ENCODE assay signal across 24 cellular contexts in genomic region chr3:183131735-183132134, GRCh38. TPM values are rescaled to one million over a fixed set of nuclear protein-coding genes. Genes with fewer than 3 reads are reported as not detected.
DNase-seq lines count a peak whose midpoint lies in the region; ATAC-seq and TF ChIP-seq lines count a peak whose summit lies in the region.
"Had no signal": no experiment of that assay in that cellular context is flagged by ENCODE, and none has a peak within 500 bp of the region (broad histone marks: within the 10 kb centered on the region; RNA-seq: fewer than 3 reads in every experiment).

No MANE protein-coding gene starts in this region.

- ATAC-seq in activated CD4-positive, alpha-beta T cell treated with anti-CD3 and anti-CD28 coated beads for 36 hours, result no peak
- ATAC-seq: activated naive CD4-positive, alpha-beta T cell treated with anti-CD3 and anti-CD28 coated beads, Interleukin-2, amount 50 U/mL, for 72 hours; natural killer cell treated with Interleukin-12 subunit alpha and Interleukin-12 subunit beta and Interleukin-15 and Interleukin-18, amount 100 ng/mL, for 72 hours; right lobe of liver; Right ventricle myocardium inferior; stimulated activated effector memory CD8-positive, alpha-beta T cell treated with anti-CD3 and anti-CD28 coated beads, Interleukin-12 subunit alpha, Interleukin-12 subunit beta, amount 100 ng/mL, for 72 hours had no signal

- peak overlapping the region; percentile 33; the same call in 1 of the 2 replicates for H2AFZ ChIP-seq in PC-9
- H2AFZ ChIP-seq: parathyroid adenoma had no signal

- CTCF ChIA-PET in PC-9 (lab: Charles Lee), result no interaction called here
- CTCF ChIA-PET in activated CD4-positive, alpha-beta T cell treated with anti-CD3 and anti-CD28 coated beads for 36 hours (lab: Charles Lee), result interaction anchor here (2.1 kb wide), 1 partner anchor 251 kb away, joined by 5 read pairs; no protein-coding TSS in a partner anchor

- 0 out of 2 replicates have a peak, but pooled peaks cover 7% of the 10 kb centered on the region for H3K4me1 ChIP-seq in PC-9 (replicated peaks; ENCODE audit: insufficient read depth)
- H3K4me1 ChIP-seq: parathyroid adenoma, right lobe of liver, testis, vagina had no signal

- intact Hi-C loops in PC-9 (cut with micrococcal nuclease; ENCODE audit: unreplicated experiment), result no loop called here
- intact Hi-C loops in activated CD4-positive, alpha-beta T cell treated with anti-CD3 and anti-CD28 coated beads for 36 hours (cut with DNase I, micrococcal nuclease), result no loop called here

- H3K27ac Mint-ChIP-seq in activated naive CD8-positive, alpha-beta T cell treated with anti-CD3 and anti-CD28 coated beads for 36 hours, result no peak overlapping the region
- H3K27ac Mint-ChIP-seq in activated CD4-positive, alpha-beta T cell treated with anti-CD3 and anti-CD28 coated beads for 36 hours, result no peak overlapping the region
- H3K27ac Mint-ChIP-seq: activated naive CD4-positive, alpha-beta T cell treated with anti-CD3 and anti-CD28 coated beads, Interleukin-2, amount 50 U/mL, for 72 hours; brain; CD4-positive, CD25-positive, alpha-beta regulatory T cell; natural killer cell treated with Interleukin-12 subunit alpha and Interleukin-12 subunit beta and Interleukin-15 and Interleukin-18, amount 100 ng/mL, for 72 hours; stimulated activated effector memory CD8-positive, alpha-beta T cell treated with anti-CD3 and anti-CD28 coated beads, Interleukin-12 subunit alpha, Interleukin-12 subunit beta, amount 100 ng/mL, for 72 hours had no signal

- H3K4me3 Mint-ChIP-seq in activated naive CD8-positive, alpha-beta T cell treated with anti-CD3 and anti-CD28 coated beads for 36 hours, result no peak overlapping the region
- H3K4me3 Mint-ChIP-seq in activated CD4-positive, alpha-beta T cell treated with anti-CD3 and anti-CD28 coated beads for 36 hours, result no peak overlapping the region
- H3K4me3 Mint-ChIP-seq: brain; CD4-positive, CD25-positive, alpha-beta regulatory T cell; natural killer cell treated with Interleukin-12 subunit alpha and Interleukin-12 subunit beta and Interleukin-15 and Interleukin-18, amount 100 ng/mL, for 72 hours; stimulated activated effector memory CD8-positive, alpha-beta T cell treated with anti-CD3 and anti-CD28 coated beads, Interleukin-12 subunit alpha, Interleukin-12 subunit beta, amount 100 ng/mL, for 72 hours had no signal

- H3K4me2 ChIP-seq in PC-9, result no peak overlapping the region

- peaks cover 10% of the 10 kb centered on the region for H3K9me3 ChIP-seq in PC-9 (ENCODE audit: insufficient read depth, low read depth)
- H3K9me3 ChIP-seq: testis, vagina had no signal

- peaks cover 29% of the 10 kb centered on the region for H3K36me3 Mint-ChIP-seq in activated naive CD8-positive, alpha-beta T cell treated with anti-CD3 and anti-CD28 coated beads for 36 hours
- peaks cover 39% of the 10 kb centered on the region for H3K36me3 Mint-ChIP-seq in activated CD4-positive, alpha-beta T cell treated with anti-CD3 and anti-CD28 coated beads for 36 hours (ENCODE audit: low read depth)
- H3K36me3 Mint-ChIP-seq: brain; stimulated activated effector memory CD8-positive, alpha-beta T cell treated with anti-CD3 and anti-CD28 coated beads, Interleukin-12 subunit alpha, Interleukin-12 subunit beta, amount 100 ng/mL, for 72 hours had no signal

- H3K9me3 Mint-ChIP-seq in activated naive CD8-positive, alpha-beta T cell treated with anti-CD3 and anti-CD28 coated beads for 36 hours, result peaks cover 14% of the 10 kb centered on the region
- H3K9me3 Mint-ChIP-seq in activated CD4-positive, alpha-beta T cell treated with anti-CD3 and anti-CD28 coated beads for 36 hours (ENCODE audit: low read depth), result peaks cover 13% of the 10 kb centered on the region

- H4K20me1 ChIP-seq in PC-9 (ENCODE audit: insufficient read depth), result no peaks in the 10 kb centered on the region

- TF ChIP-seq CTCF in PC-9 (conservative IDR thresholded peaks at IDR 0.05), result no peak
- no peak for TF ChIP-seq CTCF in choroid plexus epithelial cell (conservative IDR thresholded peaks at IDR 0.05; ENCODE audit: low read depth, low read length)

- no peak overlapping the region for H3K27ac ChIP-seq in PC-9
- H3K27ac ChIP-seq: parathyroid adenoma, right lobe of liver, testis, vagina had no signal

- H3F3A ChIP-seq in PC-9 (ENCODE audit: insufficient read depth, low read depth), result peaks cover 6% of the 10 kb centered on the region; the same call in 1 of the 2 replicates

- no TSS peak for BruUV-seq in PC-9 (replicated peaks; lab: Mats Ljungman, UMichigan)

- POLR2A ChIA-PET in PC-9 (lab: Charles Lee; ENCODE audit: unreplicated experiment), result no interaction called here
- POLR2A ChIA-PET in activated CD4-positive, alpha-beta T cell treated with anti-CD3 and anti-CD28 coated beads for 36 hours (lab: Charles Lee), result no interaction called here

- no peaks in the 10 kb centered on the region for H3K27me3 Mint-ChIP-seq in activated naive CD8-positive, alpha-beta T cell treated with anti-CD3 and anti-CD28 coated beads for 36 hours
- H3K27me3 Mint-ChIP-seq in activated CD4-positive, alpha-beta T cell treated with anti-CD3 and anti-CD28 coated beads for 36 hours, result no peaks in the 10 kb centered on the region
- H3K27me3 Mint-ChIP-seq: CD4-positive, CD25-positive, alpha-beta regulatory T cell had no signal

- H3K79me2 ChIP-seq in PC-9 (ENCODE audit: low read depth), result no peaks in the 10 kb centered on the region
- H3K79me2 ChIP-seq: parathyroid adenoma had no signal

- H3K4me1 Mint-ChIP-seq in activated naive CD8-positive, alpha-beta T cell treated with anti-CD3 and anti-CD28 coated beads for 36 hours, result no peaks in the 10 kb centered on the region
- H3K4me1 Mint-ChIP-seq in activated CD4-positive, alpha-beta T cell treated with anti-CD3 and anti-CD28 coated beads for 36 hours, result no peaks in the 10 kb centered on the region
- H3K4me1 Mint-ChIP-seq: brain; CD4-positive, CD25-positive, alpha-beta regulatory T cell; stimulated activated effector memory CD8-positive, alpha-beta T cell treated with anti-CD3 and anti-CD28 coated beads, Interleukin-12 subunit alpha, Interleukin-12 subunit beta, amount 100 ng/mL, for 72 hours had no signal

- no peak overlapping the region for H3K4me3 ChIP-seq in PC-9
- H3K4me3 ChIP-seq in choroid plexus epithelial cell (ENCODE audit: low read depth, low read length), result no peak overlapping the region
- H3K4me3 ChIP-seq: right lobe of liver, testis, vagina had no signal

- H3K36me3 ChIP-seq in PC-9 (ENCODE audit: low read depth), result no peaks in the 10 kb centered on the region
- H3K36me3 ChIP-seq: right lobe of liver, vagina had no signal

- DNase-seq in ELR (ENCODE audit: low read depth), result peak; percentile 86
- DNase-seq in PC-9, result no peak
- DNase-seq in choroid plexus epithelial cell (ENCODE audit: low read depth), result peak; percentile 75
- peak; percentile 76 for DNase-seq in non-pigmented ciliary epithelial cell (ENCODE audit: low read depth)
- DNase-seq in activated naive CD8-positive, alpha-beta T cell treated with anti-CD3 and anti-CD28 coated beads for 36 hours, result no peak
- DNase-seq in kidney glomerular epithelial cell (lab: John Stamatoyannopoulos, UW), result no peak
- DNase-seq in hypothalamus (lab: John Stamatoyannopoulos, UW), result no peak
- DNase-seq in activated CD4-positive, alpha-beta T cell treated with anti-CD3 and anti-CD28 coated beads for 36 hours, result no peak
- DNase-seq: activated CD4-positive, alpha-beta T cell treated with anti-CD3 and anti-CD28 coated beads for 1 hour; CD4-positive, CD25-positive, alpha-beta regulatory T cell; DMS 273 treated with DMSO at 0.1 percent for 48 hours; GDM1; left cardiac atrium; NCI-H526 treated with DMSO at 0.1 percent for 48 hours; right lobe of liver; testis had no signal

- no peaks in the 10 kb centered on the region for H3K27me3 ChIP-seq in PC-9 (ENCODE audit: insufficient read depth, low read depth)
- H3K27me3 ChIP-seq: right lobe of liver, testis, vagina had no signal

- H3K9me2 ChIP-seq in PC-9 (ENCODE audit: insufficient read depth), result no peaks in the 10 kb centered on the region

RNA-seq across cellular contexts. Expression of gene LAMP3, which starts 30.8 kb away (rescaled TPM):
- 2.8 and 4.1 TPM in 2 replicates for total RNA-seq in PC-9 (2021)
- 10 to 100 TPM; 10.8 to 10.9 TPM for total RNA-seq in activated naive CD8-positive, alpha-beta T cell treated with anti-CD3 and anti-CD28 coated beads for 36 hours
- 10 to 100 TPM; 10.3 to 17.2 TPM for total RNA-seq in activated CD4-positive, alpha-beta T cell treated with anti-CD3 and anti-CD28 coated beads for 36 hours
- total RNA-seq: frontal cortex, Right ventricle myocardium inferior had no signal

RNA-seq across cellular contexts. Expression of gene MCCC1, which starts 32.4 kb away (rescaled TPM):
- 52.6 and 56.8 TPM in 2 replicates for total RNA-seq in PC-9 (2021)
- 10 to 100 TPM; 32.2 to 38.3 TPM for total RNA-seq in activated naive CD8-positive, alpha-beta T cell treated with anti-CD3 and anti-CD28 coated beads for 36 hours
- total RNA-seq in activated CD4-positive, alpha-beta T cell treated with anti-CD3 and anti-CD28 coated beads for 36 hours, result 10 to 100 TPM; 22.0 to 31.1 TPM

Comparison
In these comparisons a context has a peak if more than half of its experiments do, and no peak if none do; other contexts are left out.
1. DNase-seq: peak in ELR (single experiment), choroid plexus epithelial cell (single experiment) and non-pigmented ciliary epithelial cell (single experiment); none in PC-9 (0 of 2), activated naive CD8-positive, alpha-beta T cell treated with anti-CD3 and anti-CD28 coated beads for 36 hours (single experiment), kidney glomerular epithelial cell (single experiment), hypothalamus (0 of 51) and activated CD4-positive, alpha-beta T cell treated with anti-CD3 and anti-CD28 coated beads for 36 hours (single experiment).